In the genomic region with DNA sequence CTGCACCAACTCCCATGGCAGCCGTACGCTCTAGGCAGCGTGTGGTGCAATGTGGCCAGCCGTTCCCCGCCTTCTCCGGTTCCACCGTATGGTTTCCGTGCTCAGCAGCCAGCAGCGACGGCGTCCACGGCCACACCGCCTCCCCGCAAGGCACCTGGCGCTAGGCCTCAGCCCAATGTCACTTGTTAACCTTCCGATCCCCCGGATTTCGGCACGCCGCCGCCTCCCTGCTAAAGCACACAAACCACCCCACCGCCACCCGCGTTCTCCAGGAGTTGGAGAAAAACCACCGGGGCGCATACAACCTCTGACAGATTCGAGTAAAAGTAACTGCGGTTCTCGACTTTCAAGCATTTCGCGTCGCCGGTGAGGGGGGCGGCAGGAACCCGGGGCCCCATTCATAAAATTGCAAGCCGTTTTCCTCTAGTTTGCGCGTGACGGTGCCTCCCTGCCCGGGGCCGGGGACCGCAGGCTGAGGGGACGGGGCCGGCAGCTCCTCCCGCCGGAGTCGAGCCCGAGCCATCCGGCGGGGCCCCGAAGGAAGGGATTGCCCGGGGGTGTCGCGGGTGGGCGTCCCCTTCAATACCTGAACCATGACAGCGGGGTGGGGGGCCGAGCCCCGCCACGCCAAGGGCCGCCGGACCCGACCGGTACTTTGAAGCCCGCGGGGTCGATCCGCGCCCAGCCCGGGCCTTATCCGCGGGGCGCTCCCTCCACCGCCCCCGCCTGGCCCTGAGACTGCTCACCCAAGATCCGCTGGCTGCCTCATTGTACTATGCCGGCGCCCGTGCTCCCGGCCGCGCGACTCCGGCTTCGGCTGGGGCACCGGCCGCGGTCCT, we compare ENCODE assay signal across 1 cellular context.
TF ChIP-seq lines count a peak whose summit lies in the region.

A gene with protein sequence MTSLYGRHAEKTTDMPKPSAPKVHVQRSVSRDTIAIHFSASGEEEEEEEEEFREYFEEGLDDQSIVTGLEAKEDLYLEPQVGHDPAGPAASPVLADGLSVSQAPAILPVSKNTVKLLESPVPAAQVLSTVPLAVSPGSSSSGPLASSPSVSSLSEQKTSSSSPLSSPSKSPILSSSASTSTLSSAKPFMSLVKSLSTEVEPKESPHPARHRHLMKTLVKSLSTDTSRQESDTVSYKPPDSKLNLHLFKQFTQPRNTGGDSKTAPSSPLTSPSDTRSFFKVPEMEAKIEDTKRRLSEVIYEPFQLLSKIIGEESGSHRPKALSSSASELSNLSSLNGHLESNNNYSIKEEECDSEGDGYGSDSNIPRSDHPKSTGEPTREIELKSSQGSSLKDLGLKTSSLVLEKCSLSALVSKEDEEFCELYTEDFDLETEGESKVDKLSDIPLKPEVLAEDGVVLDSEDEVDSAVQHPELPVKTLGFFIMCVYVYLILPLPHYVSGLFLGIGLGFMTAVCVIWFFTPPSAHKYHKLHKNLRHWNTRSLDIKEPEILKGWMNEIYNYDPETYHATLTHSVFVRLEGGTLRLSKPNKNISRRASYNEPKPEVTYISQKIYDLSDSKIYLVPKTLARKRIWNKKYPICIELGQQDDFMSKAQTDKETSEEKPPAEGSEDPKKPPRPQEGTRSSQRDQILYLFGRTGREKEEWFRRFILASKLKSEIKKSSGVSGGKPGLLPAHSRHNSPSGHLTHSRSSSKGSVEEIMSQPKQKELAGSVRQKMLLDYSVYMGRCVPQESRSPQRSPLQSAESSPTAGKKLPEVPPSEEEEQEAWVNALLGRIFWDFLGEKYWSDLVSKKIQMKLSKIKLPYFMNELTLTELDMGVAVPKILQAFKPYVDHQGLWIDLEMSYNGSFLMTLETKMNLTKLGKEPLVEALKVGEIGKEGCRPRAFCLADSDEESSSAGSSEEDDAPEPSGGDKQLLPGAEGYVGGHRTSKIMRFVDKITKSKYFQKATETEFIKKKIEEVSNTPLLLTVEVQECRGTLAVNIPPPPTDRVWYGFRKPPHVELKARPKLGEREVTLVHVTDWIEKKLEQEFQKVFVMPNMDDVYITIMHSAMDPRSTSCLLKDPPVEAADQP (minus strand): TSS at position 839 of the 839 bp plus-strand sequence. CDS start 49,043 bp downstream, outside the sequence.

TF ChIP-seq in HepG2, 621 proteins besides CTCF, POLR2A, EP300 and RAD21 (continued from another document and continues in another):
- TF ChIP-seq, protein P1, sequence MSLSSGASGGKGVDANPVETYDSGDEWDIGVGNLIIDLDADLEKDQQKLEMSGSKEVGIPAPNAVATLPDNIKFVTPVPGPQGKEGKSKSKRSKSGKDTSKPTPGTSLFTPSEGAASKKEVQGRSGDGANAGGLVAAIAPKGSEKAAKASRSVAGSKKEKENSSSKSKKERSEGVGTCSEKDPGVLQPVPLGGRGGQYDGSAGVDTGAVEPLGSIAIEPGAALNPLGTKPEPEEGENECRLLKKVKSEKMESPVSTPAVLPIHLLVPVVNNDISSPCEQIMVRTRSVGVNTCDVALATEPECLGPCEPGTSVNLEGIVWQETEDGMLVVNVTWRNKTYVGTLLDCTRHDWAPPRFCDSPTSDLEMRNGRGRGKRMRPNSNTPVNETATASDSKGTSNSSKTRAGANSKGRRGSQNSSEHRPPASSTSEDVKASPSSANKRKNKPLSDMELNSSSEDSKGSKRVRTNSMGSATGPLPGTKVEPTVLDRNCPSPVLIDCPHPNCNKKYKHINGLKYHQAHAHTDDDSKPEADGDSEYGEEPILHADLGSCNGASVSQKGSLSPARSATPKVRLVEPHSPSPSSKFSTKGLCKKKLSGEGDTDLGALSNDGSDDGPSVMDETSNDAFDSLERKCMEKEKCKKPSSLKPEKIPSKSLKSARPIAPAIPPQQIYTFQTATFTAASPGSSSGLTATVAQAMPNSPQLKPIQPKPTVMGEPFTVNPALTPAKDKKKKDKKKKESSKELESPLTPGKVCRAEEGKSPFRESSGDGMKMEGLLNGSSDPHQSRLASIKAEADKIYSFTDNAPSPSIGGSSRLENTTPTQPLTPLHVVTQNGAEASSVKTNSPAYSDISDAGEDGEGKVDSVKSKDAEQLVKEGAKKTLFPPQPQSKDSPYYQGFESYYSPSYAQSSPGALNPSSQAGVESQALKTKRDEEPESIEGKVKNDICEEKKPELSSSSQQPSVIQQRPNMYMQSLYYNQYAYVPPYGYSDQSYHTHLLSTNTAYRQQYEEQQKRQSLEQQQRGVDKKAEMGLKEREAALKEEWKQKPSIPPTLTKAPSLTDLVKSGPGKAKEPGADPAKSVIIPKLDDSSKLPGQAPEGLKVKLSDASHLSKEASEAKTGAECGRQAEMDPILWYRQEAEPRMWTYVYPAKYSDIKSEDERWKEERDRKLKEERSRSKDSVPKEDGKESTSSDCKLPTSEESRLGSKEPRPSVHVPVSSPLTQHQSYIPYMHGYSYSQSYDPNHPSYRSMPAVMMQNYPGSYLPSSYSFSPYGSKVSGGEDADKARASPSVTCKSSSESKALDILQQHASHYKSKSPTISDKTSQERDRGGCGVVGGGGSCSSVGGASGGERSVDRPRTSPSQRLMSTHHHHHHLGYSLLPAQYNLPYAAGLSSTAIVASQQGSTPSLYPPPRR (CRISPR knock-in tag; IDR thresholded peaks at IDR 0.05; ENCODE audit: borderline replicate concordance): 0 out of 2 replicates have a peak, but pooled peaks have one; percentile 24
- no peak for TF ChIP-seq ATRX (CRISPR knock-in tag; IDR thresholded peaks at IDR 0.05; ENCODE audit: borderline replicate concordance)
- TF ChIP-seq, protein P2, sequence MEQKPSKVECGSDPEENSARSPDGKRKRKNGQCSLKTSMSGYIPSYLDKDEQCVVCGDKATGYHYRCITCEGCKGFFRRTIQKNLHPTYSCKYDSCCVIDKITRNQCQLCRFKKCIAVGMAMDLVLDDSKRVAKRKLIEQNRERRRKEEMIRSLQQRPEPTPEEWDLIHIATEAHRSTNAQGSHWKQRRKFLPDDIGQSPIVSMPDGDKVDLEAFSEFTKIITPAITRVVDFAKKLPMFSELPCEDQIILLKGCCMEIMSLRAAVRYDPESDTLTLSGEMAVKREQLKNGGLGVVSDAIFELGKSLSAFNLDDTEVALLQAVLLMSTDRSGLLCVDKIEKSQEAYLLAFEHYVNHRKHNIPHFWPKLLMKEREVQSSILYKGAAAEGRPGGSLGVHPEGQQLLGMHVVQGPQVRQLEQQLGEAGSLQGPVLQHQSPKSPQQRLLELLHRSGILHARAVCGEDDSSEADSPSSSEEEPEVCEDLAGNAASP (CRISPR knock-in tag; IDR thresholded peaks at IDR 0.05; ENCODE audit: borderline replicate concordance): peak; percentile 12; the same call in 1 of the 2 replicates
- no peak for TF ChIP-seq RFXANK (CRISPR knock-in tag; IDR thresholded peaks at IDR 0.05)
- TF ChIP-seq ZNF3 (CRISPR knock-in tag; IDR thresholded peaks at IDR 0.05): no peak
- no peak; the same call in 1 of the 2 replicates for TF ChIP-seq CCDC6 (CRISPR knock-in tag; IDR thresholded peaks at IDR 0.05)
- no peak for TF ChIP-seq ATM (IDR thresholded peaks at IDR 0.05; ENCODE audit: borderline replicate concordance)
- TF ChIP-seq ZNF607 (CRISPR knock-in tag; IDR thresholded peaks at IDR 0.05; ENCODE audit: borderline replicate concordance): peak; percentile 83
- peak; percentile 96 for TF ChIP-seq SNAI1 (CRISPR knock-in tag; IDR thresholded peaks at IDR 0.05; ENCODE audit: borderline replicate concordance)
- no peak for TF ChIP-seq HMGA1 (CRISPR knock-in tag; conservative IDR thresholded peaks at IDR 0.05)
- TF ChIP-seq ZIK1 (CRISPR knock-in tag; IDR thresholded peaks at IDR 0.05; ENCODE audit: borderline replicate concordance, low read depth): no peak; the same call in 1 of the 2 replicates
- TF ChIP-seq RFX5 (IDR thresholded peaks at IDR 0.05; ENCODE audit: low read depth, low read length): no peak
- peak; percentile 86; the same call in 1 of the 2 replicates for TF ChIP-seq MTA1 (CRISPR knock-in tag; IDR thresholded peaks at IDR 0.05; ENCODE audit: borderline replicate concordance)
- TF ChIP-seq THYN1 (CRISPR knock-in tag; IDR thresholded peaks at IDR 0.05; ENCODE audit: borderline replicate concordance, low read depth): no peak
- TF ChIP-seq KLF11 (CRISPR knock-in tag; IDR thresholded peaks at IDR 0.05): no peak; the same call in 1 of the 2 replicates
- TF ChIP-seq ZNF160 (CRISPR knock-in tag; IDR thresholded peaks at IDR 0.05): peak; percentile 78; the same call in 1 of the 2 replicates
- TF ChIP-seq ZNF138 (CRISPR knock-in tag; IDR thresholded peaks at IDR 0.05; ENCODE audit: low read depth): 0 out of 2 replicates have a peak, but pooled peaks have one; percentile 33
- TF ChIP-seq, protein P3, sequence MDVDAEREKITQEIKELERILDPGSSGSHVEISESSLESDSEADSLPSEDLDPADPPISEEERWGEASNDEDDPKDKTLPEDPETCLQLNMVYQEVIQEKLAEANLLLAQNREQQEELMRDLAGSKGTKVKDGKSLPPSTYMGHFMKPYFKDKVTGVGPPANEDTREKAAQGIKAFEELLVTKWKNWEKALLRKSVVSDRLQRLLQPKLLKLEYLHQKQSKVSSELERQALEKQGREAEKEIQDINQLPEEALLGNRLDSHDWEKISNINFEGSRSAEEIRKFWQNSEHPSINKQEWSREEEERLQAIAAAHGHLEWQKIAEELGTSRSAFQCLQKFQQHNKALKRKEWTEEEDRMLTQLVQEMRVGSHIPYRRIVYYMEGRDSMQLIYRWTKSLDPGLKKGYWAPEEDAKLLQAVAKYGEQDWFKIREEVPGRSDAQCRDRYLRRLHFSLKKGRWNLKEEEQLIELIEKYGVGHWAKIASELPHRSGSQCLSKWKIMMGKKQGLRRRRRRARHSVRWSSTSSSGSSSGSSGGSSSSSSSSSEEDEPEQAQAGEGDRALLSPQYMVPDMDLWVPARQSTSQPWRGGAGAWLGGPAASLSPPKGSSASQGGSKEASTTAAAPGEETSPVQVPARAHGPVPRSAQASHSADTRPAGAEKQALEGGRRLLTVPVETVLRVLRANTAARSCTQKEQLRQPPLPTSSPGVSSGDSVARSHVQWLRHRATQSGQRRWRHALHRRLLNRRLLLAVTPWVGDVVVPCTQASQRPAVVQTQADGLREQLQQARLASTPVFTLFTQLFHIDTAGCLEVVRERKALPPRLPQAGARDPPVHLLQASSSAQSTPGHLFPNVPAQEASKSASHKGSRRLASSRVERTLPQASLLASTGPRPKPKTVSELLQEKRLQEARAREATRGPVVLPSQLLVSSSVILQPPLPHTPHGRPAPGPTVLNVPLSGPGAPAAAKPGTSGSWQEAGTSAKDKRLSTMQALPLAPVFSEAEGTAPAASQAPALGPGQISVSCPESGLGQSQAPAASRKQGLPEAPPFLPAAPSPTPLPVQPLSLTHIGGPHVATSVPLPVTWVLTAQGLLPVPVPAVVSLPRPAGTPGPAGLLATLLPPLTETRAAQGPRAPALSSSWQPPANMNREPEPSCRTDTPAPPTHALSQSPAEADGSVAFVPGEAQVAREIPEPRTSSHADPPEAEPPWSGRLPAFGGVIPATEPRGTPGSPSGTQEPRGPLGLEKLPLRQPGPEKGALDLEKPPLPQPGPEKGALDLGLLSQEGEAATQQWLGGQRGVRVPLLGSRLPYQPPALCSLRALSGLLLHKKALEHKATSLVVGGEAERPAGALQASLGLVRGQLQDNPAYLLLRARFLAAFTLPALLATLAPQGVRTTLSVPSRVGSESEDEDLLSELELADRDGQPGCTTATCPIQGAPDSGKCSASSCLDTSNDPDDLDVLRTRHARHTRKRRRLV (CRISPR knock-in tag; IDR thresholded peaks at IDR 0.05): peak; percentile 67; the same call in 1 of the 2 replicates
- TF ChIP-seq PHF8 (CRISPR knock-in tag; IDR thresholded peaks at IDR 0.05): peak; percentile 74
- TF ChIP-seq ZNF879 (CRISPR knock-in tag; IDR thresholded peaks at IDR 0.05): peak; percentile 64
- no peak for TF ChIP-seq IRX3 (CRISPR knock-in tag; IDR thresholded peaks at IDR 0.05; ENCODE audit: borderline replicate concordance, low read depth)
- TF ChIP-seq GATAD1 (CRISPR knock-in tag; IDR thresholded peaks at IDR 0.05): 0 out of 2 replicates have a peak, but pooled peaks have one; percentile 27
- no peak for TF ChIP-seq PCBP2 (optimal IDR thresholded peaks at IDR 0.05; ENCODE audit: low read depth, low read length, poor library complexity, severe bottlenecking)
- TF ChIP-seq, protein P4, sequence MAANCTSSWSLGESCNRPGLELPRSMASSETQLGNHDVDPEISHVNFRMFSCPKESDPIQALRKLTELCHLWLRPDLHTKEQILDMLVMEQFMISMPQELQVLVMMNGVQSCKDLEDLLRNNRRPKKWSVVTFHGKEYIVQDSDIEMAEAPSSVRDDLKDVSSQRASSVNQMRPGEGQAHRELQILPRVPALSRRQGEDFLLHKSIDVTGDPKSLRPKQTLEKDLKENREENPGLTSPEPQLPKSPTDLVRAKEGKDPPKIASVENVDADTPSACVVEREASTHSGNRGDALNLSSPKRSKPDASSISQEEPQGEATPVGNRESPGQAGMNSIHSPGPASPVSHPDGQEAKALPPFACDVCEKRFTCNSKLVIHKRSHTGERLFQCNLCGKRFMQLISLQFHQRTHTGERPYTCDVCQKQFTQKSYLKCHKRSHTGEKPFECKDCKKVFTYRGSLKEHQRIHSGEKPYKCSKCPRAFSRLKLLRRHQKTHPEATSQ (CRISPR knock-in tag; IDR thresholded peaks at IDR 0.05; ENCODE audit: borderline replicate concordance): 0 out of 2 replicates have a peak, but pooled peaks have one; percentile 53
- no peak for TF ChIP-seq FOXA3 (CRISPR knock-in tag; IDR thresholded peaks at IDR 0.05)
- TF ChIP-seq, protein P5, sequence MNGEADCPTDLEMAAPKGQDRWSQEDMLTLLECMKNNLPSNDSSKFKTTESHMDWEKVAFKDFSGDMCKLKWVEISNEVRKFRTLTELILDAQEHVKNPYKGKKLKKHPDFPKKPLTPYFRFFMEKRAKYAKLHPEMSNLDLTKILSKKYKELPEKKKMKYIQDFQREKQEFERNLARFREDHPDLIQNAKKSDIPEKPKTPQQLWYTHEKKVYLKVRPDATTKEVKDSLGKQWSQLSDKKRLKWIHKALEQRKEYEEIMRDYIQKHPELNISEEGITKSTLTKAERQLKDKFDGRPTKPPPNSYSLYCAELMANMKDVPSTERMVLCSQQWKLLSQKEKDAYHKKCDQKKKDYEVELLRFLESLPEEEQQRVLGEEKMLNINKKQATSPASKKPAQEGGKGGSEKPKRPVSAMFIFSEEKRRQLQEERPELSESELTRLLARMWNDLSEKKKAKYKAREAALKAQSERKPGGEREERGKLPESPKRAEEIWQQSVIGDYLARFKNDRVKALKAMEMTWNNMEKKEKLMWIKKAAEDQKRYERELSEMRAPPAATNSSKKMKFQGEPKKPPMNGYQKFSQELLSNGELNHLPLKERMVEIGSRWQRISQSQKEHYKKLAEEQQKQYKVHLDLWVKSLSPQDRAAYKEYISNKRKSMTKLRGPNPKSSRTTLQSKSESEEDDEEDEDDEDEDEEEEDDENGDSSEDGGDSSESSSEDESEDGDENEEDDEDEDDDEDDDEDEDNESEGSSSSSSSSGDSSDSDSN (CRISPR knock-in tag; IDR thresholded peaks at IDR 0.05): peak; percentile 95
- TF ChIP-seq, protein P6, sequence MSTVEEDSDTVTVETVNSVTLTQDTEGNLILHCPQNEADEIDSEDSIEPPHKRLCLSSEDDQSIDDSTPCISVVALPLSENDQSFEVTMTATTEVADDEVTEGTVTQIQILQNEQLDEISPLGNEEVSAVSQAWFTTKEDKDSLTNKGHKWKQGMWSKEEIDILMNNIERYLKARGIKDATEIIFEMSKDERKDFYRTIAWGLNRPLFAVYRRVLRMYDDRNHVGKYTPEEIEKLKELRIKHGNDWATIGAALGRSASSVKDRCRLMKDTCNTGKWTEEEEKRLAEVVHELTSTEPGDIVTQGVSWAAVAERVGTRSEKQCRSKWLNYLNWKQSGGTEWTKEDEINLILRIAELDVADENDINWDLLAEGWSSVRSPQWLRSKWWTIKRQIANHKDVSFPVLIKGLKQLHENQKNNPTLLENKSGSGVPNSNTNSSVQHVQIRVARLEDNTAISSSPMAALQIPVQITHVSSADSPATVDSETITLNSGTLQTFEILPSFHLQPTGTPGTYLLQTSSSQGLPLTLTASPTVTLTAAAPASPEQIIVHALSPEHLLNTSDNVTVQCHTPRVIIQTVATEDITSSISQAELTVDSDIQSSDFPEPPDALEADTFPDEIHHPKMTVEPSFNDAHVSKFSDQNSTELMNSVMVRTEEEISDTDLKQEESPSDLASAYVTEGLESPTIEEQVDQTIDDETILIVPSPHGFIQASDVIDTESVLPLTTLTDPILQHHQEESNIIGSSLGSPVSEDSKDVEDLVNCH (CRISPR knock-in tag; IDR thresholded peaks at IDR 0.05): no peak
- TF ChIP-seq HOXA3 (CRISPR knock-in tag; IDR thresholded peaks at IDR 0.05): peak; percentile 64; the same call in 1 of the 2 replicates
- TF ChIP-seq ZNF33B (CRISPR knock-in tag; IDR thresholded peaks at IDR 0.05): peak; percentile 86; the same call in 1 of the 2 replicates
